In genomic region chr3:42661593-42662022, GRCh38 we compare ENCODE assay signal across 17 cellular contexts. TPM values are rescaled to one million over a fixed set of nuclear protein-coding genes. Genes with fewer than 3 reads are reported as not detected.
A peak's percentile ranks its signal among the peaks of the same experiment; 100 is the strongest.
DNase-seq lines count a peak whose midpoint lies in the region; ATAC-seq and TF ChIP-seq lines count a peak whose summit lies in the region.
"Had no signal": no experiment of that assay in that cellular context is flagged by ENCODE, and none has a peak within 500 bp of the region (broad histone marks: within the 10 kb centered on the region; RNA-seq: fewer than 3 reads in every experiment).

No MANE protein-coding gene starts in this region.

- 51 to 52% (median 52%) methylated on average over 5 of the region's 5 CpGs for WGBS in psoas muscle, 3 donors

- H3K36me3 ChIP-seq in psoas muscle (ENCODE audit: insufficient read depth in 1 of 2, low read depth in 1 of 2) = peaks cover 0 to 32% of the 10 kb centered on the region in 2 donors

- peak; percentile 45 to 58 (median 48) for ATAC-seq in psoas muscle

- peaks cover 12% of the 10 kb centered on the region for H3K4me1 Mint-ChIP-seq in MCF 10A (ENCODE audit: insufficient read depth, unreplicated experiment)

- H3K9me3 ChIP-seq in psoas muscle = no peaks in the 10 kb centered on the region

- in situ Hi-C loops in GM13977 (cut with MboI; ENCODE audit: low pct_unique_long_range_greater_than_20kb, low sequenced_read_pairs, unreplicated experiment) = no loop called here

- no peak overlapping the region for H3K27ac Mint-ChIP-seq in MCF 10A (ENCODE audit: low read depth, unreplicated experiment)
- H3K27ac Mint-ChIP-seq: CD4-positive, CD25-positive, alpha-beta regulatory T cell; HFFc6 had no signal

- no peaks in the 10 kb centered on the region for H3K27me3 ChIP-seq in psoas muscle (ENCODE audit: insufficient read depth in 3 of 3, low read length in 2 of 3)

- peaks cover 29% of the 10 kb centered on the region for H3K36me3 Mint-ChIP-seq in MCF 10A (ENCODE audit: insufficient read depth, unreplicated experiment)
- H3K36me3 Mint-ChIP-seq: CD4-positive, CD25-positive, alpha-beta regulatory T cell had no signal

- CTCF ChIA-PET in MCF 10A (lab: Yijun Ruan, JAX) = interaction anchor here (1.3 to 1.4 kb wide), 2 partner anchors 9 to 81 kb away, joined by 3 to 6 read pairs; no protein-coding TSS in a partner anchor

- intact Hi-C loops in psoas muscle (cut with DNase I) = no loop called here
- intact Hi-C loops in MCF 10A (cut with micrococcal nuclease) = no loop called here

- H3K27ac ChIP-seq in psoas muscle = peak overlapping the region; percentile 65
- H3K27ac ChIP-seq: PC-9 had no signal

- POLR2A ChIA-PET in MCF 10A (lab: Yijun Ruan, JAX) = interaction anchor here (0.5 to 1.0 kb wide), 4 partner anchors 8 to 154 kb away, joined by 3 to 4 read pairs (median 4); partner anchors contain the start of gene ZBTB47

- no peaks in the 10 kb centered on the region for H3K27me3 Mint-ChIP-seq in MCF 10A (ENCODE audit: insufficient read depth, unreplicated experiment)
- H3K27me3 Mint-ChIP-seq: CD4-positive, CD25-positive, alpha-beta regulatory T cell had no signal

- H3K4me3 Mint-ChIP-seq in MCF 10A (ENCODE audit: unreplicated experiment) = no peak overlapping the region
- H3K4me3 Mint-ChIP-seq: CD4-positive, CD25-positive, alpha-beta regulatory T cell; HFFc6 had no signal

- TF ChIP-seq CTCF in GM13977 (IDR thresholded peaks at IDR 0.05; ENCODE audit: extremely low read depth, insufficient read depth, missing control alignments) (no peak), psoas muscle (IDR thresholded peaks at IDR 0.05) (no peak), MCF 10A (IDR thresholded peaks at IDR 0.05; ENCODE audit: unreplicated experiment) (no peak)

- H3K4me3 ChIP-seq in psoas muscle = no peak overlapping the region
- H3K4me3 ChIP-seq: PC-9 had no signal

- no peaks in the 10 kb centered on the region for H3K9me3 Mint-ChIP-seq in MCF 10A (ENCODE audit: unreplicated experiment)
- H3K9me3 Mint-ChIP-seq: CD4-positive, CD25-positive, alpha-beta regulatory T cell; HFFc6 had no signal

- peak; percentile 58 for DNase-seq in activated effector memory CD4-positive, alpha-beta T cell treated with anti-CD3 and anti-CD28 coated beads, Interleukin-2, amount 50 U/mL, for 16 hours
- DNase-seq in activated effector memory CD4-positive, alpha-beta T cell treated with Interleukin-2 at 50 U/mL for 16 hours = no peak
- peak; percentile 22 for DNase-seq in GM13977 (ENCODE audit: low spot score)
- peak; percentile 58 for DNase-seq in cerebellum (ENCODE audit: low spot score)
- peak; percentile 34 to 73 for DNase-seq in psoas muscle
- DNase-seq in activated CD4-positive, alpha-beta T cell treated with anti-CD3 and anti-CD28 coated beads for 48 hours = no peak
- no peak for DNase-seq in SW480 (ENCODE audit: low spot score)
- no peak for DNase-seq in MCF 10A (ENCODE audit: unreplicated experiment)
- DNase-seq: GOT3, HFFc6, KG1, NCI-H1105, NCI-H446, PC-9 had no signal

- BruUV-seq in MCF 10A (replicated peaks; lab: Mats Ljungman, UMichigan) = no TSS peak

- peaks cover 48% of the 10 kb centered on the region for H3K4me1 ChIP-seq in psoas muscle

RNA-seq across cellular contexts. Expression of gene ZBTB47, which starts 8.1 kb away (rescaled TPM):
- total RNA-seq in cerebellum = 13.0 TPM
- 100 to 1,000 TPM in 2 of 4 donors, 10 to 100 TPM in 2; 87.2 to 151 (median 110) TPM for total RNA-seq in psoas muscle
- polyA plus RNA-seq in psoas muscle = 10 to 100 TPM; 41.6 to 90.3 (median 72.6) TPM
- total RNA-seq in MCF 10A (2022) = 10.9 and 12.4 TPM in 2 replicates
- polyA plus RNA-seq: CD4-positive, CD25-positive, alpha-beta regulatory T cell had no signal

RNA-seq across cellular contexts. Expression of gene KLHL40, which starts 23.7 kb away (rescaled TPM):
- 0.09 TPM for total RNA-seq in cerebellum
- total RNA-seq in psoas muscle = 100 to 1,000 TPM; 241 to 923 (median 381) TPM
- 100 to 1,000 TPM; 306 to 822 (median 392) TPM for polyA plus RNA-seq in psoas muscle
- not detected in 2 replicates for total RNA-seq in MCF 10A (2022)
- total RNA-seq: A172; CD4-positive, CD25-positive, alpha-beta regulatory T cell; HFFc6; M059J; PC-9 had no signal
- polyA plus RNA-seq: CD4-positive, CD25-positive, alpha-beta regulatory T cell had no signal

RNA-seq across cellular contexts. Expression of gene HHATL, which starts 41.0 kb away (rescaled TPM):
- total RNA-seq in cerebellum (not detected), psoas muscle (100 to 1,000 TPM; 157 to 276 (median 212) TPM), MCF 10A (2022) (not detected in 2 replicates)
- 100 to 1,000 TPM in 1 of 3 donors, 10 to 100 TPM in 2; 37.0 to 188 (median 50.4) TPM for polyA plus RNA-seq in psoas muscle
- total RNA-seq: A172; CD4-positive, CD25-positive, alpha-beta regulatory T cell; HFFc6; M059J; PC-9 had no signal
- polyA plus RNA-seq: CD4-positive, CD25-positive, alpha-beta regulatory T cell had no signal

Comparison
In these comparisons a context has a peak if more than half of its experiments do, and no peak if none do; other contexts are left out.
1. DNase-seq: peak in activated effector memory CD4-positive, alpha-beta T cell treated with anti-CD3 and anti-CD28 coated beads, Interleukin-2, amount 50 U/mL, for 16 hours (single experiment), GM13977 (single experiment), cerebellum (single experiment) and psoas muscle (2 of 2); none in activated effector memory CD4-positive, alpha-beta T cell treated with Interleukin-2 at 50 U/mL for 16 hours (single experiment), activated CD4-positive, alpha-beta T cell treated with anti-CD3 and anti-CD28 coated beads for 48 hours (single experiment), SW480 (single experiment) and MCF 10A (single experiment).
2. RNA of gene KLHL40, which starts 23.7 kb away (total RNA-seq): 241 to 923 TPM in psoas muscle; 0.09 TPM in cerebellum (single experiment) and not detected in MCF 10A; every median in the first group is over 100 times any median in the second.
3. RNA of gene HHATL, which starts 41.0 kb away (total RNA-seq): 157 to 276 TPM in psoas muscle; not detected in cerebellum (single experiment) and not detected in MCF 10A; every median in the first group is over 100 times any median in the second.